Comparison of ENCODE assay signal across 12 cellular contexts in the genomic region with DNA sequence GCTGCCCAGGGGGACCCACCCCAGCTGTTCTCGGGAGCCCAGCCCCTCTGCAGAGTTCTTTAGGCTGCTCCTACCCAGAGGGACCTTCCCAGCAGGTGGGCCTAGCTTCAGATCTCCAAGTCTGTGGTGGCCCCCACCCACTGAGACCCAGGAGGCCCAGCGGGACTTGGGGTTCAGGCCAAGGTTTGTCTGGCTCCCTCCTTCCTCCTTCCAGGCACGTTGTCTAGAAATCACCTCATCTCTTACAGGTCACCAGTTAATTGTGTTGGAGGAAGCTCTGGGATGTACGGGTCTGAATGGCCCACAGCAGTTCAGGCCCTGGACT.
"Had no signal": no experiment of that assay in that cellular context is flagged by ENCODE, and none has a peak within 500 bp of the region (broad histone marks: within the 10 kb centered on the region; RNA-seq: fewer than 3 reads in every experiment).

No MANE protein-coding gene starts in this region.

- H3K27me3 ChIP-seq: uterus had no signal

- H3K4me3 Mint-ChIP-seq: activated CD4-positive, alpha-beta T cell treated with anti-CD3 and anti-CD28 coated beads, Interleukin-2, amount 10 ng/mL, durations not matched to agents 7 days and 5 days; activated naive CD4-positive, alpha-beta T cell treated with anti-CD3 and anti-CD28 coated beads for 36 hours; activated naive CD8-positive, alpha-beta T cell treated with anti-CD3 and anti-CD28 coated beads, Interleukin-2, amount 50 U/mL, for 24 hours; stimulated activated memory B cell treated with anti-CD40 and anti-IgM and Interleukin-4, amounts not matched to agents 10 μg/mL and 1 μg/mL and 100 μg/mL, for 72 hours had no signal

- H3K9me3 ChIP-seq: breast epithelium, neutrophil, tibial artery, uterus had no signal

- H3K36me3 Mint-ChIP-seq: naive B cell; stimulated activated memory B cell treated with anti-CD40 and anti-IgM and Interleukin-4, amounts not matched to agents 10 μg/mL and 1 μg/mL and 100 μg/mL, for 72 hours had no signal

- DNase-seq: foreskin melanocyte had no signal

- H3K9me3 Mint-ChIP-seq: activated CD4-positive, alpha-beta T cell treated with anti-CD3 and anti-CD28 coated beads, Interleukin-2, amount 10 ng/mL, durations not matched to agents 7 days and 5 days; activated naive CD4-positive, alpha-beta T cell treated with anti-CD3 and anti-CD28 coated beads for 36 hours; activated naive CD8-positive, alpha-beta T cell treated with anti-CD3 and anti-CD28 coated beads, Interleukin-2, amount 50 U/mL, for 24 hours; effector memory CD8-positive, alpha-beta T cell; naive B cell; stimulated activated memory B cell treated with anti-CD40 and anti-IgM and Interleukin-4, amounts not matched to agents 10 μg/mL and 1 μg/mL and 100 μg/mL, for 72 hours had no signal

- H3K36me3 ChIP-seq: breast epithelium, neutrophil, tibial artery, uterus had no signal

- H3K27ac Mint-ChIP-seq: activated CD4-positive, alpha-beta T cell treated with anti-CD3 and anti-CD28 coated beads, Interleukin-2, amount 10 ng/mL, durations not matched to agents 7 days and 5 days; activated naive CD4-positive, alpha-beta T cell treated with anti-CD3 and anti-CD28 coated beads for 36 hours; activated naive CD8-positive, alpha-beta T cell treated with anti-CD3 and anti-CD28 coated beads, Interleukin-2, amount 50 U/mL, for 24 hours had no signal

- H3K4me3 ChIP-seq: tibial artery, uterus had no signal

- H3K27ac ChIP-seq: breast epithelium, epithelial cell of prostate, neutrophil, tibial artery, uterus had no signal

- H3K4me1 ChIP-seq: uterus had no signal

- H3K27me3 Mint-ChIP-seq: activated CD4-positive, alpha-beta T cell treated with anti-CD3 and anti-CD28 coated beads, Interleukin-2, amount 10 ng/mL, durations not matched to agents 7 days and 5 days had no signal
